In genomic region chr16:2473999-2474876, GRCh38 we compare ENCODE assay signal across 2 cellular contexts.
TF ChIP-seq lines count a peak whose summit lies in the region.

No MANE protein-coding gene starts in this region.

TF ChIP-seq in WTC11, 78 proteins besides CTCF, POLR2A, EP300 and RAD21 (continues in another document):
- TF ChIP-seq MYBL2 (CRISPR knock-in tag; IDR thresholded peaks at IDR 0.05), result peak; percentile 38; the same call in 1 of the 2 replicates
- TF ChIP-seq USF1 (CRISPR knock-in tag; IDR thresholded peaks at IDR 0.05), result peak; percentile 33; the same call in 1 of the 2 replicates
- TF ChIP-seq ZNF425 (CRISPR knock-in tag; conservative IDR thresholded peaks at IDR 0.05), result no peak
- TF ChIP-seq KAT7 (CRISPR knock-in tag; IDR thresholded peaks at IDR 0.05; ENCODE audit: borderline replicate concordance), result 0 out of 2 replicates have a peak, but pooled peaks have one; percentile 84
- TF ChIP-seq, protein P1, sequence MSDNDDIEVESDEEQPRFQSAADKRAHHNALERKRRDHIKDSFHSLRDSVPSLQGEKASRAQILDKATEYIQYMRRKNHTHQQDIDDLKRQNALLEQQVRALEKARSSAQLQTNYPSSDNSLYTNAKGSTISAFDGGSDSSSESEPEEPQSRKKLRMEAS (CRISPR knock-in tag; IDR thresholded peaks at IDR 0.05), result peak; percentile 55; the same call in 1 of the 2 replicates
- TF ChIP-seq RELA (CRISPR knock-in tag; IDR thresholded peaks at IDR 0.05; ENCODE audit: borderline replicate concordance), result peak; percentile 73
- TF ChIP-seq, protein P2, sequence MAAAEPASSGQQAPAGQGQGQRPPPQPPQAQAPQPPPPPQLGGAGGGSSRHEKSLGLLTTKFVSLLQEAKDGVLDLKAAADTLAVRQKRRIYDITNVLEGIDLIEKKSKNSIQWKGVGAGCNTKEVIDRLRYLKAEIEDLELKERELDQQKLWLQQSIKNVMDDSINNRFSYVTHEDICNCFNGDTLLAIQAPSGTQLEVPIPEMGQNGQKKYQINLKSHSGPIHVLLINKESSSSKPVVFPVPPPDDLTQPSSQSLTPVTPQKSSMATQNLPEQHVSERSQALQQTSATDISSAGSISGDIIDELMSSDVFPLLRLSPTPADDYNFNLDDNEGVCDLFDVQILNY (CRISPR knock-in tag; IDR thresholded peaks at IDR 0.05), result peak; percentile 32; the same call in 1 of the 2 replicates
- 0 out of 2 replicates have a peak, but pooled peaks have one; percentile 23 for TF ChIP-seq GABPB1 (CRISPR knock-in tag; IDR thresholded peaks at IDR 0.05)
- no peak for TF ChIP-seq PRRX2 (CRISPR knock-in tag; IDR thresholded peaks at IDR 0.05)
- no peak for TF ChIP-seq OVOL2 (CRISPR knock-in tag; IDR thresholded peaks at IDR 0.05; ENCODE audit: borderline replicate concordance)
- TF ChIP-seq, protein P3, sequence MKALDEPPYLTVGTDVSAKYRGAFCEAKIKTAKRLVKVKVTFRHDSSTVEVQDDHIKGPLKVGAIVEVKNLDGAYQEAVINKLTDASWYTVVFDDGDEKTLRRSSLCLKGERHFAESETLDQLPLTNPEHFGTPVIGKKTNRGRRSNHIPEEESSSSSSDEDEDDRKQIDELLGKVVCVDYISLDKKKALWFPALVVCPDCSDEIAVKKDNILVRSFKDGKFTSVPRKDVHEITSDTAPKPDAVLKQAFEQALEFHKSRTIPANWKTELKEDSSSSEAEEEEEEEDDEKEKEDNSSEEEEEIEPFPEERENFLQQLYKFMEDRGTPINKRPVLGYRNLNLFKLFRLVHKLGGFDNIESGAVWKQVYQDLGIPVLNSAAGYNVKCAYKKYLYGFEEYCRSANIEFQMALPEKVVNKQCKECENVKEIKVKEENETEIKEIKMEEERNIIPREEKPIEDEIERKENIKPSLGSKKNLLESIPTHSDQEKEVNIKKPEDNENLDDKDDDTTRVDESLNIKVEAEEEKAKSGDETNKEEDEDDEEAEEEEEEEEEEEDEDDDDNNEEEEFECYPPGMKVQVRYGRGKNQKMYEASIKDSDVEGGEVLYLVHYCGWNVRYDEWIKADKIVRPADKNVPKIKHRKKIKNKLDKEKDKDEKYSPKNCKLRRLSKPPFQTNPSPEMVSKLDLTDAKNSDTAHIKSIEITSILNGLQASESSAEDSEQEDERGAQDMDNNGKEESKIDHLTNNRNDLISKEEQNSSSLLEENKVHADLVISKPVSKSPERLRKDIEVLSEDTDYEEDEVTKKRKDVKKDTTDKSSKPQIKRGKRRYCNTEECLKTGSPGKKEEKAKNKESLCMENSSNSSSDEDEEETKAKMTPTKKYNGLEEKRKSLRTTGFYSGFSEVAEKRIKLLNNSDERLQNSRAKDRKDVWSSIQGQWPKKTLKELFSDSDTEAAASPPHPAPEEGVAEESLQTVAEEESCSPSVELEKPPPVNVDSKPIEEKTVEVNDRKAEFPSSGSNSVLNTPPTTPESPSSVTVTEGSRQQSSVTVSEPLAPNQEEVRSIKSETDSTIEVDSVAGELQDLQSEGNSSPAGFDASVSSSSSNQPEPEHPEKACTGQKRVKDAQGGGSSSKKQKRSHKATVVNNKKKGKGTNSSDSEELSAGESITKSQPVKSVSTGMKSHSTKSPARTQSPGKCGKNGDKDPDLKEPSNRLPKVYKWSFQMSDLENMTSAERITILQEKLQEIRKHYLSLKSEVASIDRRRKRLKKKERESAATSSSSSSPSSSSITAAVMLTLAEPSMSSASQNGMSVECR (CRISPR knock-in tag; IDR thresholded peaks at IDR 0.05; ENCODE audit: borderline replicate concordance), result peak; percentile 49; the same call in 1 of the 2 replicates
- peak; percentile 52; the same call in 1 of the 2 replicates for TF ChIP-seq FOXK1 (CRISPR knock-in tag; IDR thresholded peaks at IDR 0.05)
- 0 out of 2 replicates have a peak, but pooled peaks have one; percentile 7 for TF ChIP-seq ZNF317 (CRISPR knock-in tag; IDR thresholded peaks at IDR 0.05; ENCODE audit: borderline replicate concordance, low read depth)
- TF ChIP-seq ZNF423 (CRISPR knock-in tag; IDR thresholded peaks at IDR 0.05), result peak; percentile 57; the same call in 1 of the 2 replicates
- TF ChIP-seq HMGXB4 (CRISPR knock-in tag; IDR thresholded peaks at IDR 0.05), result peak; percentile 60

TF ChIP-seq in HepG2, 621 proteins besides CTCF, POLR2A, EP300 and RAD21 (continues in another document):
- TF ChIP-seq AGO2 (optimal IDR thresholded peaks at IDR 0.05; ENCODE audit: low read depth, low read length) (peak; percentile 66), TSC22D2 (CRISPR knock-in tag; IDR thresholded peaks at IDR 0.05; ENCODE audit: borderline replicate concordance) (no peak), MATR3 (CRISPR knock-in tag; IDR thresholded peaks at IDR 0.05) (no peak), HIVEP1 (CRISPR knock-in tag; IDR thresholded peaks at IDR 0.05) (0 out of 2 replicates have a peak, but pooled peaks have one; percentile 60), ATRX (CRISPR knock-in tag; IDR thresholded peaks at IDR 0.05; ENCODE audit: borderline replicate concordance) (no peak), ZNF558 (CRISPR knock-in tag; IDR thresholded peaks at IDR 0.05; ENCODE audit: borderline replicate concordance) (no peak), ZFP36 (IDR thresholded peaks at IDR 0.05; ENCODE audit: borderline replicate concordance, low read depth, low read length, partially characterized antibody) (no peak), CEBPG (CRISPR knock-in tag; IDR thresholded peaks at IDR 0.05) (no peak), DMAP1 (CRISPR knock-in tag; IDR thresholded peaks at IDR 0.05) (no peak; the same call in 1 of the 2 replicates), KLF6 (CRISPR knock-in tag; IDR thresholded peaks at IDR 0.05) (0 out of 2 replicates have a peak, but pooled peaks have one; percentile 17), ZMYM4 (CRISPR knock-in tag; IDR thresholded peaks at IDR 0.05) (no peak), ZFP62 (CRISPR knock-in tag; IDR thresholded peaks at IDR 0.05) (no peak), ERF (CRISPR knock-in tag; IDR thresholded peaks at IDR 0.05) (no peak), ZNF772 (CRISPR knock-in tag; IDR thresholded peaks at IDR 0.05) (no peak), DPF2 (CRISPR knock-in tag; IDR thresholded peaks at IDR 0.05; ENCODE audit: borderline replicate concordance, low read depth) (no peak), XRCC5 (optimal IDR thresholded peaks at IDR 0.05; ENCODE audit: low read length) (peak; percentile 7), CREM (IDR thresholded peaks at IDR 0.05) (no peak), CREM (CRISPR knock-in tag; IDR thresholded peaks at IDR 0.05) (no peak), ZNF292 (CRISPR knock-in tag; IDR thresholded peaks at IDR 0.05; ENCODE audit: borderline replicate concordance, low read depth) (no peak), ZNF556 (CRISPR knock-in tag; IDR thresholded peaks at IDR 0.05; ENCODE audit: borderline replicate concordance) (no peak), ETV5 (CRISPR knock-in tag; IDR thresholded peaks at IDR 0.05; ENCODE audit: borderline replicate concordance) (no peak), MIER2 (CRISPR knock-in tag; IDR thresholded peaks at IDR 0.05) (no peak), TEF (CRISPR knock-in tag; IDR thresholded peaks at IDR 0.05) (no peak), NR1H2 (CRISPR knock-in tag; IDR thresholded peaks at IDR 0.05; ENCODE audit: borderline replicate concordance, low read depth) (no peak), ZNF354B (CRISPR knock-in tag; IDR thresholded peaks at IDR 0.05) (no peak), IKZF5 (CRISPR knock-in tag; IDR thresholded peaks at IDR 0.05) (no peak), ARID2 (CRISPR knock-in tag; IDR thresholded peaks at IDR 0.05; ENCODE audit: borderline replicate concordance) (no peak), ZNF205 (CRISPR knock-in tag; IDR thresholded peaks at IDR 0.05) (no peak), GPBP1L1 (CRISPR knock-in tag; IDR thresholded peaks at IDR 0.05) (no peak), HMGXB4 (CRISPR knock-in tag; IDR thresholded peaks at IDR 0.05; ENCODE audit: borderline replicate concordance in 1 of 2, low read depth in 1 of 2) (peak; percentile 57 to 69; a peak in 3 of 4 replicates)
- TF ChIP-seq, protein P4, sequence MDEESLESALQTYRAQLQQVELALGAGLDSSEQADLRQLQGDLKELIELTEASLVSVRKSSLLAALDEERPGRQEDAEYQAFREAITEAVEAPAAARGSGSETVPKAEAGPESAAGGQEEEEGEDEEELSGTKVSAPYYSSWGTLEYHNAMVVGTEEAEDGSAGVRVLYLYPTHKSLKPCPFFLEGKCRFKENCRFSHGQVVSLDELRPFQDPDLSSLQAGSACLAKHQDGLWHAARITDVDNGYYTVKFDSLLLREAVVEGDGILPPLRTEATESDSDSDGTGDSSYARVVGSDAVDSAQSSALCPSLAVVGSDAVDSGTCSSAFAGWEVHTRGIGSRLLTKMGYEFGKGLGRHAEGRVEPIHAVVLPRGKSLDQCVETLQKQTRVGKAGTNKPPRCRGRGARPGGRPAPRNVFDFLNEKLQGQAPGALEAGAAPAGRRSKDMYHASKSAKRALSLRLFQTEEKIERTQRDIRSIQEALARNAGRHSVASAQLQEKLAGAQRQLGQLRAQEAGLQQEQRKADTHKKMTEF (CRISPR knock-in tag; IDR thresholded peaks at IDR 0.05), result peak; percentile 38; the same call in 1 of the 2 replicates
- TF ChIP-seq, protein P5, sequence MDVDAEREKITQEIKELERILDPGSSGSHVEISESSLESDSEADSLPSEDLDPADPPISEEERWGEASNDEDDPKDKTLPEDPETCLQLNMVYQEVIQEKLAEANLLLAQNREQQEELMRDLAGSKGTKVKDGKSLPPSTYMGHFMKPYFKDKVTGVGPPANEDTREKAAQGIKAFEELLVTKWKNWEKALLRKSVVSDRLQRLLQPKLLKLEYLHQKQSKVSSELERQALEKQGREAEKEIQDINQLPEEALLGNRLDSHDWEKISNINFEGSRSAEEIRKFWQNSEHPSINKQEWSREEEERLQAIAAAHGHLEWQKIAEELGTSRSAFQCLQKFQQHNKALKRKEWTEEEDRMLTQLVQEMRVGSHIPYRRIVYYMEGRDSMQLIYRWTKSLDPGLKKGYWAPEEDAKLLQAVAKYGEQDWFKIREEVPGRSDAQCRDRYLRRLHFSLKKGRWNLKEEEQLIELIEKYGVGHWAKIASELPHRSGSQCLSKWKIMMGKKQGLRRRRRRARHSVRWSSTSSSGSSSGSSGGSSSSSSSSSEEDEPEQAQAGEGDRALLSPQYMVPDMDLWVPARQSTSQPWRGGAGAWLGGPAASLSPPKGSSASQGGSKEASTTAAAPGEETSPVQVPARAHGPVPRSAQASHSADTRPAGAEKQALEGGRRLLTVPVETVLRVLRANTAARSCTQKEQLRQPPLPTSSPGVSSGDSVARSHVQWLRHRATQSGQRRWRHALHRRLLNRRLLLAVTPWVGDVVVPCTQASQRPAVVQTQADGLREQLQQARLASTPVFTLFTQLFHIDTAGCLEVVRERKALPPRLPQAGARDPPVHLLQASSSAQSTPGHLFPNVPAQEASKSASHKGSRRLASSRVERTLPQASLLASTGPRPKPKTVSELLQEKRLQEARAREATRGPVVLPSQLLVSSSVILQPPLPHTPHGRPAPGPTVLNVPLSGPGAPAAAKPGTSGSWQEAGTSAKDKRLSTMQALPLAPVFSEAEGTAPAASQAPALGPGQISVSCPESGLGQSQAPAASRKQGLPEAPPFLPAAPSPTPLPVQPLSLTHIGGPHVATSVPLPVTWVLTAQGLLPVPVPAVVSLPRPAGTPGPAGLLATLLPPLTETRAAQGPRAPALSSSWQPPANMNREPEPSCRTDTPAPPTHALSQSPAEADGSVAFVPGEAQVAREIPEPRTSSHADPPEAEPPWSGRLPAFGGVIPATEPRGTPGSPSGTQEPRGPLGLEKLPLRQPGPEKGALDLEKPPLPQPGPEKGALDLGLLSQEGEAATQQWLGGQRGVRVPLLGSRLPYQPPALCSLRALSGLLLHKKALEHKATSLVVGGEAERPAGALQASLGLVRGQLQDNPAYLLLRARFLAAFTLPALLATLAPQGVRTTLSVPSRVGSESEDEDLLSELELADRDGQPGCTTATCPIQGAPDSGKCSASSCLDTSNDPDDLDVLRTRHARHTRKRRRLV (CRISPR knock-in tag; IDR thresholded peaks at IDR 0.05), result no peak
- TF ChIP-seq, protein P6, sequence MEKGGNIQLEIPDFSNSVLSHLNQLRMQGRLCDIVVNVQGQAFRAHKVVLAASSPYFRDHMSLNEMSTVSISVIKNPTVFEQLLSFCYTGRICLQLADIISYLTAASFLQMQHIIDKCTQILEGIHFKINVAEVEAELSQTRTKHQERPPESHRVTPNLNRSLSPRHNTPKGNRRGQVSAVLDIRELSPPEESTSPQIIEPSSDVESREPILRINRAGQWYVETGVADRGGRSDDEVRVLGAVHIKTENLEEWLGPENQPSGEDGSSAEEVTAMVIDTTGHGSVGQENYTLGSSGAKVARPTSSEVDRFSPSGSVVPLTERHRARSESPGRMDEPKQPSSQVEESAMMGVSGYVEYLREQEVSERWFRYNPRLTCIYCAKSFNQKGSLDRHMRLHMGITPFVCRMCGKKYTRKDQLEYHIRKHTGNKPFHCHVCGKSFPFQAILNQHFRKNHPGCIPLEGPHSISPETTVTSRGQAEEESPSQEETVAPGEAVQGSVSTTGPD (CRISPR knock-in tag; IDR thresholded peaks at IDR 0.05), result no peak
